7 cellular contexts compared by ENCODE assay signal in genomic region chr6:21595265-21595950, GRCh38. TPM values are rescaled to one million over a fixed set of nuclear protein-coding genes. Genes with fewer than 3 reads are reported as not detected.
A peak's percentile ranks its signal among the peaks of the same experiment; 100 is the strongest.
DNase-seq lines count a peak whose midpoint lies in the region; ATAC-seq, FAIRE-seq and TF ChIP-seq lines count a peak whose summit lies in the region.

No MANE protein-coding gene starts in this region.

- no peaks in the 10 kb centered on the region for H4K20me1 ChIP-seq in GM12878 (ENCODE audit: control insufficient read depth, insufficient read depth)

- H3K4me1 ChIP-seq in GM12878 (ENCODE audit: control insufficient read depth, insufficient read depth, low read length), result 0 out of 2 replicates have a peak, but pooled peaks cover 5% of the 10 kb centered on the region

- peak overlapping the region; percentile 88 for H3K4me2 ChIP-seq in GM12878 (ENCODE audit: control insufficient read depth, insufficient read depth)

- in situ Hi-C loops in GM12878 (cut with MboI), result loop anchor here (25.0 kb wide), 1 partner anchor 408 kb away; no protein-coding TSS in a partner anchor

- DNase-seq in GM10248 (ENCODE audit: extremely low spot score) (peak; percentile 33), NCI-H226 (peak; percentile 31), GM12878 (ENCODE audit: low read depth, low spot score) (no peak), iris pigment epithelial cell (ENCODE audit: low read depth) (peak; percentile 37), NCI-H1048 (lab: John Stamatoyannopoulos, UW) (no peak)
- DNase-seq in stimulated activated CD4-positive, alpha-beta T cell treated with anti-CD3 and anti-CD28 coated beads, Interleukin-2, amount 100 ng/mL, for 24 hours, result peak; percentile 21 to 22

- no TSS peak for BruUV-seq in GM12878 (replicated peaks; lab: Mats Ljungman, UMichigan)

- TF ChIP-seq EP300 in GM12878 (IDR thresholded peaks at IDR 0.05; ENCODE audit: borderline replicate concordance in 1 of 2, control insufficient read depth in 1 of 2, low read depth in 2 of 2, low read length in 2 of 2), result no peak

- peak overlapping the region; percentile 90 for H2AFZ ChIP-seq in GM12878 (ENCODE audit: control insufficient read depth, low read depth, low read length)

- TF ChIP-seq POLR2A in GM12878 (IDR thresholded peaks at IDR 0.05; ENCODE audit: low read depth, low read length), result peak; percentile 30; the same call in 1 of the 2 replicates

- under 1% methylated on average over 68 of the region's 95 CpGs for WGBS in GM12878 (ENCODE audit: insufficient coverage, insufficient replicate concordance, low lambda C conversion rate, missing lambda C conversion rate)

- peak overlapping the region; percentile 88 for H3K4me3 ChIP-seq in GM12878

- no peaks in the 10 kb centered on the region for H3K27me3 ChIP-seq in GM12878 (replicated peaks in 1 of 2; ENCODE audit: control insufficient read depth in 2 of 2, insufficient read depth in 2 of 2, low read length in 1 of 2)

- no peaks in the 10 kb centered on the region for H3K36me3 ChIP-seq in GM12878 (ENCODE audit: control insufficient read depth in 2 of 2, insufficient read depth in 2 of 2, low read length in 1 of 2)

- CTCF ChIA-PET in GM10248 (lab: Yijun Ruan, JAX), result interaction anchor here (1.2 to 8.6 kb wide), 2 partner anchors 453 to 1030 kb away, joined by 3 to 119 read pairs; no protein-coding TSS in a partner anchor
- CTCF ChIA-PET in GM12878 (lab: Yijun Ruan, JAX), result interaction anchor here (1.7 to 9.5 kb wide), 2 partner anchors 1030 to 1142 kb away, joined by 3 to 137 read pairs; no protein-coding TSS in a partner anchor

- RAD21 ChIA-PET in GM12878 (lab: Charles Lee; ENCODE audit: unreplicated experiment), result interaction anchor here (1.0 to 7.0 kb wide), 8 partner anchors 7 to 1819 kb away, joined by 3 to 57 read pairs (median 5); no protein-coding TSS in a partner anchor

- TF ChIP-seq CTCF in GM10248 (IDR thresholded peaks at IDR 0.05; ENCODE audit: control extremely low read depth, extremely low read depth, low read depth, missing control alignments) (no peak), GM12878 (IDR thresholded peaks at IDR 0.05 in 2 of 3, conservative IDR thresholded peaks at IDR 0.05 in 1 of 3; ENCODE audit: control insufficient read depth in 2 of 3, extremely low read depth in 1 of 3, insufficient read depth in 1 of 3, low read depth in 3 of 3, low read length in 3 of 3) (peak in 1 of 3 experiments; percentile 24; a peak in 1 of 6 replicates)

- ATAC-seq in GM21825 (IDR thresholded peaks at IDR 0.05; ENCODE audit: unreplicated experiment), result peak; percentile 19
- ATAC-seq in GM12878, result peak; percentile 2; the same call in 2 of the 3 replicates

- H3K27ac ChIP-seq in GM12878 (ENCODE audit: control insufficient read depth, insufficient read depth), result peak overlapping the region; percentile 89

- H3K79me2 ChIP-seq in GM12878 (ENCODE audit: control insufficient read depth, insufficient read depth, low read length), result peaks cover 51% of the 10 kb centered on the region

- intact Hi-C loops in GM12878 (cut with micrococcal nuclease; ENCODE audit: unreplicated experiment), result loop anchor here (5.0 to 10.0 kb wide), 7 partner anchors 137 to 891 kb away; no protein-coding TSS in a partner anchor

- SMC1A ChIA-PET in GM12878 (lab: Charles Lee; ENCODE audit: uncharacterized antibody, unreplicated experiment), result no interaction called here

- no peak for TF ChIP-seq RAD21 in GM12878 (IDR thresholded peaks at IDR 0.05; ENCODE audit: insufficient read depth, low read depth, low read length)

- POLR2A ChIA-PET in GM10248 (lab: Yijun Ruan, JAX), result interaction anchor here (0.6 to 0.9 kb wide), 3 partner anchors 136 to 1060 kb away, joined by 3 read pairs; no protein-coding TSS in a partner anchor
- POLR2A ChIA-PET in GM12878 (lab: Charles Lee), result interaction anchor here (0.6 to 1.3 kb wide), 4 partner anchors 94 to 1031 kb away, joined by 3 to 5 read pairs (median 4); no protein-coding TSS in a partner anchor

- FAIRE-seq in GM12878 (lab: Jason Lieb, UNC), result no peak

- no peaks in the 10 kb centered on the region for H3K9me3 ChIP-seq in GM12878 (replicated peaks; ENCODE audit: control insufficient read depth, insufficient read depth, low read length)

- H3K9ac ChIP-seq in GM12878 (ENCODE audit: control insufficient read depth, insufficient read depth, low read length), result peak overlapping the region; percentile 90

TF ChIP-seq in GM12878, 131 proteins besides CTCF, POLR2A, EP300 and RAD21 (continues in another document):
- TF ChIP-seq HDGF (IDR thresholded peaks at IDR 0.05), result no peak
- peak; percentile 28; the same call in 1 of the 2 replicates for TF ChIP-seq ASH2L (IDR thresholded peaks at IDR 0.05; ENCODE audit: borderline replicate concordance, low read depth)
- peak; percentile 56; the same call in 1 of the 2 replicates for TF ChIP-seq ZNF217 (IDR thresholded peaks at IDR 0.05)
- no peak for TF ChIP-seq SMC3 (IDR thresholded peaks at IDR 0.05; ENCODE audit: borderline replicate concordance, low read length)
- TF ChIP-seq HCFC1 (IDR thresholded peaks at IDR 0.05; ENCODE audit: low read length), result no peak
- peak; percentile 95 for TF ChIP-seq IKZF1 (conservative IDR thresholded peaks at IDR 0.05)
- TF ChIP-seq, protein P1, sequence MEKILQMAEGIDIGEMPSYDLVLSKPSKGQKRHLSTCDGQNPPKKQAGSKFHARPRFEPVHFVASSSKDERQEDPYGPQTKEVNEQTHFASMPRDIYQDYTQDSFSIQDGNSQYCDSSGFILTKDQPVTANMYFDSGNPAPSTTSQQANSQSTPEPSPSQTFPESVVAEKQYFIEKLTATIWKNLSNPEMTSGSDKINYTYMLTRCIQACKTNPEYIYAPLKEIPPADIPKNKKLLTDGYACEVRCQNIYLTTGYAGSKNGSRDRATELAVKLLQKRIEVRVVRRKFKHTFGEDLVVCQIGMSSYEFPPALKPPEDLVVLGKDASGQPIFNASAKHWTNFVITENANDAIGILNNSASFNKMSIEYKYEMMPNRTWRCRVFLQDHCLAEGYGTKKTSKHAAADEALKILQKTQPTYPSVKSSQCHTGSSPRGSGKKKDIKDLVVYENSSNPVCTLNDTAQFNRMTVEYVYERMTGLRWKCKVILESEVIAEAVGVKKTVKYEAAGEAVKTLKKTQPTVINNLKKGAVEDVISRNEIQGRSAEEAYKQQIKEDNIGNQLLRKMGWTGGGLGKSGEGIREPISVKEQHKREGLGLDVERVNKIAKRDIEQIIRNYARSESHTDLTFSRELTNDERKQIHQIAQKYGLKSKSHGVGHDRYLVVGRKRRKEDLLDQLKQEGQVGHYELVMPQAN (conservative IDR thresholded peaks at IDR 0.05), result peak; percentile 17; the same call in 1 of the 2 replicates
- TF ChIP-seq NR2F1 (conservative IDR thresholded peaks at IDR 0.05), result peak; percentile 82
- TF ChIP-seq GATAD2B (conservative IDR thresholded peaks at IDR 0.05; ENCODE audit: low read depth), result peak; percentile 86
- no peak for TF ChIP-seq SIX5 (IDR thresholded peaks at IDR 0.05; ENCODE audit: low read depth, low read length, severe bottlenecking)
- TF ChIP-seq EGR1 (IDR thresholded peaks at IDR 0.05; ENCODE audit: borderline replicate concordance in 1 of 2, low read depth in 2 of 2, low read length in 2 of 2), result peak in 1 of 2 experiments; percentile 81; a peak in 2 of 3 replicates
- peak; percentile 63; the same call in 1 of the 2 replicates for TF ChIP-seq BACH1 (IDR thresholded peaks at IDR 0.05; ENCODE audit: borderline replicate concordance)
- 0 out of 2 replicates have a peak, but pooled peaks have one; percentile 7 for TF ChIP-seq BCLAF1 (IDR thresholded peaks at IDR 0.05)
- TF ChIP-seq ZNF274 (IDR thresholded peaks at IDR 0.05; ENCODE audit: insufficient read depth, insufficient read length), result no peak
- TF ChIP-seq RELA (IDR thresholded peaks at IDR 0.05; ENCODE audit: borderline replicate concordance, partially characterized antibody), result no peak
- TF ChIP-seq BHLHE40 (IDR thresholded peaks at IDR 0.05; ENCODE audit: borderline replicate concordance in 1 of 2, low read depth in 2 of 2, low read length in 1 of 2), result peak in 1 of 2 experiments; percentile 4; a peak in 2 of 4 replicates

RNA-seq across cellular contexts. Expression of gene SOX4, which starts 1.9 kb away (rescaled TPM):
- 29.1 and 31.1 TPM in 2 replicates for total RNA-seq in GM12878 (2013; cell fraction: nucleolus; rRNA removed)
- total RNA-seq in GM12878 (2014; rRNA removed) (22.8 and 24.2 TPM in 2 replicates), GM12878 (2014; rRNA removed; fragmentation: Illumina TruSeq; extraction: Trizol) (20.9 and 22.0 TPM in 2 replicates), GM12878 (2021) (49.4 and 49.9 TPM in 2 replicates)
- polyA plus RNA-seq in GM12878 (2011; ENCODE audit: low read depth), result 6.2 TPM
- polyA plus RNA-seq in GM12878 (2011; rRNA removed) (16.8 and 16.9 TPM in 2 replicates), GM12878 (2014; fragmentation: Illumina TruSeq; extraction: Trizol) (19.8 and 23.7 TPM in 2 replicates), GM12878 (2014; fragmentation: Nextera tagmentation; extraction: Ambion mirVana) (100 to 1,000 TPM in 1 of 2 experiments, 10 to 100 TPM in 1; 46.3 to 119 TPM), GM12878 (2014; rRNA removed) (19.6 and 19.7 TPM in 2 replicates), GM12878 (2016; fragmentation: Nextera tagmentation; extraction: Ambion mirVana) (10 to 100 TPM; 30.2 to 32.3 TPM)
- 6.8 and 9.5 TPM in 2 replicates for polyA plus RNA-seq in GM12878 (2011; cell fraction: cytosol; rRNA removed)
- 13.9 and 18.1 TPM in 2 replicates for polyA plus RNA-seq in GM12878 (2011; cell fraction: nucleus; rRNA removed)
- polyA plus RNA-seq in GM12878 (2012), result 14.1 and 20.0 TPM in 2 replicates
- 11.8 and 15.6 TPM in 2 replicates for polyA minus RNA-seq in GM12878 (2011; rRNA and poly(A)+ RNA removed)
- 10.8 TPM in 2 replicates for polyA minus RNA-seq in GM12878 (2011; cell fraction: cytosol; rRNA and poly(A)+ RNA removed)
- 12.8 and 22.2 TPM in 2 replicates for polyA minus RNA-seq in GM12878 (2011; cell fraction: nucleus; rRNA and poly(A)+ RNA removed)

Comparison
In these comparisons a context has a peak if more than half of its experiments do, and no peak if none do; other contexts are left out.
1. DNase-seq: peak in GM10248 (single experiment), NCI-H226 (single experiment), iris pigment epithelial cell (single experiment) and stimulated activated CD4-positive, alpha-beta T cell treated with anti-CD3 and anti-CD28 coated beads, Interleukin-2, amount 100 ng/mL, for 24 hours (2 of 2); none in GM12878 (single experiment) and NCI-H1048 (single experiment).